In genomic region chr3:195129644-195130492, GRCh38 we compare ENCODE assay signal across 9 cellular contexts.
DNase-seq lines count a peak whose midpoint lies in the region; ATAC-seq and TF ChIP-seq lines count a peak whose summit lies in the region.
"Had no signal": no experiment of that assay in that cellular context is flagged by ENCODE, and none has a peak within 500 bp of the region (broad histone marks: within the 10 kb centered on the region; RNA-seq: fewer than 3 reads in every experiment).

No MANE protein-coding gene starts in this region.

- no peaks in the 10 kb centered on the region for H3K9me3 ChIP-seq in CD4-positive, alpha-beta T cell (ENCODE audit: control insufficient read depth, low read length)

- CTCF ChIA-PET in CD4-positive, alpha-beta T cell (lab: Charles Lee), result no interaction called here

- H3K9me3 Mint-ChIP-seq in CD4-positive, alpha-beta T cell, result no peaks in the 10 kb centered on the region
- H3K9me3 Mint-ChIP-seq in HFFc6, result no peaks in the 10 kb centered on the region

- no peak overlapping the region for H3K27ac ChIP-seq in CD4-positive, alpha-beta T cell (ENCODE audit: low read depth, low read length)

- TF ChIP-seq CTCF in CD4-positive, alpha-beta T cell (IDR thresholded peaks at IDR 0.05), result no peak
- TF ChIP-seq CTCF in HFFc6 (IDR thresholded peaks at IDR 0.05), result no peak

- H3K27ac Mint-ChIP-seq in CD4-positive, alpha-beta T cell, result peak overlapping the region; percentile 2
- no peak overlapping the region for H3K27ac Mint-ChIP-seq in HFFc6

- no peaks in the 10 kb centered on the region for H3K27me3 Mint-ChIP-seq in CD4-positive, alpha-beta T cell
- peaks cover 1% of the 10 kb centered on the region for H3K27me3 Mint-ChIP-seq in HFFc6 (ENCODE audit: insufficient read depth)

- no peaks in the 10 kb centered on the region for H3K36me3 Mint-ChIP-seq in CD4-positive, alpha-beta T cell (ENCODE audit: low read depth)
- H3K36me3 Mint-ChIP-seq in HFFc6 (ENCODE audit: low read depth), result peaks cover 6% of the 10 kb centered on the region; the same call in 1 of the 2 replicates

- H3K27me3 ChIP-seq in CD4-positive, alpha-beta T cell (ENCODE audit: control insufficient read depth, insufficient read depth, low read length), result no peaks in the 10 kb centered on the region

- peak overlapping the region; percentile 55 for H3K4me3 Mint-ChIP-seq in CD4-positive, alpha-beta T cell
- H3K4me3 Mint-ChIP-seq in HFFc6, result no peak overlapping the region

- POLR2A ChIA-PET in CD4-positive, alpha-beta T cell (lab: Charles Lee), result interaction anchor here (1.1 kb wide), 1 partner anchor 458 kb away, joined by 3 read pairs; the partner anchor contains the start of gene LSG1

- no peak for DNase-seq in CD4-positive, alpha-beta T cell
- DNase-seq in GM19238 (ENCODE audit: insufficient read length, low spot score) (peak; percentile 55), astrocyte of the hippocampus (ENCODE audit: low read depth, low spot score) (peak; percentile 48), HCEC 1CT (no peak), HFFc6 (no peak), NCI-H1092 treated with DMSO at 0.1 percent for 48 hours (lab: John Stamatoyannopoulos, UW) (no peak)
- no peak for DNase-seq in effector CD8-positive, alpha-beta T cell (lab: John Stamatoyannopoulos, UW)
- DNase-seq: RPMI8226 had no signal

- intact Hi-C loops in CD4-positive, alpha-beta T cell (cut with DNase I, micrococcal nuclease), result no loop called here

- peaks cover 41% of the 10 kb centered on the region for H3K4me1 Mint-ChIP-seq in CD4-positive, alpha-beta T cell (ENCODE audit: low read depth)
- peaks cover 22% of the 10 kb centered on the region for H3K4me1 Mint-ChIP-seq in HFFc6 (ENCODE audit: low read depth)

- no peak for ATAC-seq in CD4-positive, alpha-beta T cell (ENCODE audit: poor library complexity)
- peak; percentile 78 for ATAC-seq in HG03095 (IDR thresholded peaks at IDR 0.05; ENCODE audit: unreplicated experiment)

Comparison
In these comparisons a context has a peak if more than half of its experiments do, and no peak if none do; other contexts are left out.
1. DNase-seq: peak in GM19238 (single experiment) and astrocyte of the hippocampus (single experiment); none in CD4-positive, alpha-beta T cell (0 of 10), effector CD8-positive, alpha-beta T cell (single experiment), HCEC 1CT (single experiment), HFFc6 (single experiment) and NCI-H1092 treated with DMSO at 0.1 percent for 48 hours (single experiment).